14 cellular contexts compared by ENCODE assay signal in genomic region chr2:7572460-7572859, GRCh38.
DNase-seq lines count a peak whose midpoint lies in the region; ATAC-seq and TF ChIP-seq lines count a peak whose summit lies in the region.
"Had no signal": no experiment of that assay in that cellular context is flagged by ENCODE, and none has a peak within 500 bp of the region (broad histone marks: within the 10 kb centered on the region; RNA-seq: fewer than 3 reads in every experiment).

No MANE protein-coding gene starts in this region.

- H3K4me1 ChIP-seq in mesodermal cell (ENCODE audit: control insufficient read depth, insufficient read depth, low read length, poor library complexity, severe bottlenecking) (no peaks in the 10 kb centered on the region), A673 (ENCODE audit: insufficient read depth, low read length, poor library complexity, severe bottlenecking) (no peaks in the 10 kb centered on the region)
- H3K4me1 ChIP-seq: right atrium auricular region, uterus had no signal

- ATAC-seq in stimulated activated naive CD8-positive, alpha-beta T cell treated with anti-CD3 and anti-CD28 coated beads, Interleukin-15, Interleukin-2, amounts not matched to agents 100 U/mL and 50 U/mL, for 24 hours: peak; percentile 65
- ATAC-seq: HCT116, Panc1 had no signal

- intact Hi-C loops in A673 (cut with micrococcal nuclease; ENCODE audit: unreplicated experiment): no loop called here

- peak overlapping the region; percentile 47 for H3K27ac ChIP-seq in mesodermal cell (ENCODE audit: low read depth, low read length, severe bottlenecking)
- H3K27ac ChIP-seq in A673 (ENCODE audit: low read depth, low read length, poor library complexity, severe bottlenecking): no peak overlapping the region
- H3K27ac ChIP-seq: right atrium auricular region, uterus had no signal

- TF ChIP-seq CTCF in A673 (conservative IDR thresholded peaks at IDR 0.05; ENCODE audit: low read depth, low read length): no peak

- H3K36me3 ChIP-seq in mesodermal cell (ENCODE audit: control insufficient read depth, insufficient read depth, low read length) (no peaks in the 10 kb centered on the region), A673 (ENCODE audit: insufficient read depth, low read length, poor library complexity, severe bottlenecking) (no peaks in the 10 kb centered on the region)
- H3K36me3 ChIP-seq: right atrium auricular region, uterus had no signal

- 91 to 93% methylated on average over 3 to 4 of the region's 7 CpGs for WGBS in mesodermal cell (ENCODE audit: insufficient coverage in 2 of 2), 2 experiments

- DNase-seq in activated gamma-delta T cell treated with Interleukin-2 at 50 U/mL for 16 hours (peak; percentile 18), activated gamma-delta T cell (lab: John Stamatoyannopoulos, UW) (no peak), activated T-helper 1 cell treated with Interleukin-2 at 50 U/mL for 16 hours (ENCODE audit: low read depth) (peak; percentile 7), NCI-H1694 treated with DMSO at 0.1 percent for 48 hours (lab: John Stamatoyannopoulos, UW) (no peak), amniotic stem cell (lab: John Stamatoyannopoulos, UW) (no peak), A673 (ENCODE audit: low spot score) (no peak)
- DNase-seq in stimulated activated naive CD8-positive, alpha-beta T cell treated with anti-CD3 and anti-CD28 coated beads, Interleukin-15, Interleukin-2, amounts not matched to agents 100 U/mL and 50 U/mL, for 24 hours: peak; percentile 48
- DNase-seq: activated effector memory CD4-positive, alpha-beta T cell treated with Interleukin-2 at 50 U/mL for 16 hours; NCI-H2081 treated with DMSO at 0.1 percent for 48 hours; uterus had no signal

- H3K4me3 ChIP-seq in mesodermal cell (ENCODE audit: extremely low read depth, insufficient read depth, low read length, poor library complexity, severe bottlenecking) (no peak overlapping the region), A673 (ENCODE audit: low read depth, low read length, poor library complexity, severe bottlenecking) (no peak overlapping the region)
- H3K4me3 ChIP-seq: right atrium auricular region, uterus had no signal

- POLR2A ChIA-PET in A673 (lab: Charles Lee; ENCODE audit: low non-redundant PET): no interaction called here

- H3K9me3 ChIP-seq in mesodermal cell (ENCODE audit: control insufficient read depth, low read length): peaks cover 2% of the 10 kb centered on the region
- H3K9me3 ChIP-seq in A673 (ENCODE audit: low read depth, low read length, poor library complexity, severe bottlenecking): peaks cover 3% of the 10 kb centered on the region
- H3K9me3 ChIP-seq: uterus had no signal

- H3K27me3 ChIP-seq in A673 (replicated peaks; ENCODE audit: insufficient read depth, low read depth, low read length, poor library complexity): no peaks in the 10 kb centered on the region
- H3K27me3 ChIP-seq: right atrium auricular region, uterus had no signal

- no TSS peak for BruUV-seq in A673 (replicated peaks; lab: Mats Ljungman, UMichigan)

- CTCF ChIA-PET in A673 (lab: Charles Lee): no interaction called here

Comparison
In these comparisons a context has a peak if more than half of its experiments do, and no peak if none do; other contexts are left out.
1. DNase-seq: peak in activated gamma-delta T cell treated with Interleukin-2 at 50 U/mL for 16 hours (single experiment), activated T-helper 1 cell treated with Interleukin-2 at 50 U/mL for 16 hours (single experiment) and stimulated activated naive CD8-positive, alpha-beta T cell treated with anti-CD3 and anti-CD28 coated beads, Interleukin-15, Interleukin-2, amounts not matched to agents 100 U/mL and 50 U/mL, for 24 hours (single experiment); none in activated gamma-delta T cell (single experiment), NCI-H1694 treated with DMSO at 0.1 percent for 48 hours (single experiment), amniotic stem cell (single experiment) and A673 (single experiment).